9 cellular contexts compared by ENCODE assay signal in genomic region chr22:45735273-45735672, GRCh38.
"Had no signal": no experiment of that assay in that cellular context is flagged by ENCODE, and none has a peak within 500 bp of the region (broad histone marks: within the 10 kb centered on the region; RNA-seq: fewer than 3 reads in every experiment).

No MANE protein-coding gene starts in this region.

- H3K9me3 ChIP-seq: HAP-1 had no signal

- H3K4me1 ChIP-seq: HAP-1 had no signal

- H3K27ac ChIP-seq: GM23248 had no signal

- ATAC-seq: GM23338, HCT116 had no signal

- DNase-seq: GM23248, GOT3, H7, H9, HCEC 1CT, HFFc6 had no signal

- H3K4me3 ChIP-seq: GM23248, GM23338, HAP-1 had no signal

- H3K9ac ChIP-seq: GM23248 had no signal

- H2AFZ ChIP-seq: GM23248, GM23338 had no signal

- H3K4me2 ChIP-seq: GM23338 had no signal
